ENCODE assay signal across 8 cellular contexts in genomic region chrX:86047174-86047991, GRCh38. TPM values are rescaled to one million over a fixed set of nuclear protein-coding genes. Genes with fewer than 3 reads are reported as not detected.
A peak's percentile ranks its signal among the peaks of the same experiment; 100 is the strongest.
DNase-seq lines count a peak whose midpoint lies in the region; ATAC-seq and TF ChIP-seq lines count a peak whose summit lies in the region.

CHM (minus strand) TSS chrX:86047558; CDS start chrX:86047532, 26 bp downstream.

- POLR2A ChIA-PET in AG04450 (lab: Yijun Ruan, JAX) = no interaction called here

- H3K9me3 Mint-ChIP-seq in endodermal cell = no peaks in the 10 kb centered on the region

- WGBS in endodermal cell (ENCODE audit: insufficient coverage in 1 of 2, insufficient read length in 1 of 2), 2 experiments = 22 to 100% methylated on average over 1 to 28 of the region's 29 CpGs
- 20 to 79% methylated on average over 4 to 10 of the region's 29 CpGs for WGBS in mesodermal cell (ENCODE audit: insufficient coverage in 2 of 2), 2 experiments

- TF ChIP-seq CTCF in AG04450 (IDR thresholded peaks at IDR 0.05; ENCODE audit: low read depth, low read length) = no peak
- no peak for TF ChIP-seq CTCF in endodermal cell (conservative IDR thresholded peaks at IDR 0.05)

- peak; percentile 99 for ATAC-seq in GM19328 (IDR thresholded peaks at IDR 0.05; ENCODE audit: unreplicated experiment)
- peak; percentile 98 for ATAC-seq in HG03520 (IDR thresholded peaks at IDR 0.05; ENCODE audit: unreplicated experiment)

- H3K4me1 ChIP-seq in endodermal cell (ENCODE audit: control insufficient read depth, insufficient read depth, low read length) (no peaks in the 10 kb centered on the region), mesodermal cell (ENCODE audit: control insufficient read depth, insufficient read depth, low read length, poor library complexity, severe bottlenecking) (no peaks in the 10 kb centered on the region)

- H3K9me3 ChIP-seq in AG04450 (ENCODE audit: control insufficient read depth, insufficient read depth, low read length) (no peaks in the 10 kb centered on the region), endodermal cell (ENCODE audit: control insufficient read depth, low read length) (no peaks in the 10 kb centered on the region), mesodermal cell (ENCODE audit: control insufficient read depth, low read length) (no peaks in the 10 kb centered on the region)

- H3K9ac ChIP-seq in endodermal cell (ENCODE audit: extremely low read depth, low read length, poor library complexity, severe bottlenecking) = peak within 1 kb of the TSS; percentile 76

- H3K27ac ChIP-seq in AG04450 (ENCODE audit: low read depth, low read length) (peak within 1 kb of the TSS; percentile 91), endodermal cell (ENCODE audit: low read depth, low read length) (peak within 1 kb of the TSS; percentile 27), mesodermal cell (ENCODE audit: low read depth, low read length, severe bottlenecking) (peak within 1 kb of the TSS; percentile 95)

- H3K36me3 Mint-ChIP-seq in endodermal cell (ENCODE audit: low read depth) = peaks cover 14% of the 10 kb centered on the region

- no peaks in the 10 kb centered on the region for H3K27me3 ChIP-seq in AG04450 (ENCODE audit: control insufficient read depth, insufficient read depth, low read length)
- no peaks in the 10 kb centered on the region for H3K27me3 ChIP-seq in endodermal cell (ENCODE audit: control insufficient read depth, insufficient read depth, low read length, poor library complexity, severe bottlenecking)

- H3K4me3 Mint-ChIP-seq in endodermal cell = no peak within 1 kb of the TSS

- peak within 1 kb of the TSS; percentile 75 for H3K4me3 ChIP-seq in AG04450 (ENCODE audit: low read depth, low read length)
- H3K4me3 ChIP-seq in endodermal cell (ENCODE audit: low read length) = peak within 1 kb of the TSS; percentile 95
- peak within 1 kb of the TSS; percentile 54 for H3K4me3 ChIP-seq in mesodermal cell (ENCODE audit: extremely low read depth, insufficient read depth, low read length, poor library complexity, severe bottlenecking)

- peaks cover 10% of the 10 kb centered on the region for H3K4me1 Mint-ChIP-seq in endodermal cell

- DNase-seq in AG04450 (ENCODE audit: low read depth, low spot score) (peak; percentile 45), endodermal cell (peak; percentile 85), NCI-H2171 treated with DMSO at 0.1 percent for 48 hours (lab: John Stamatoyannopoulos, UW) (no peak)
- peak; percentile 34 for DNase-seq in activated CD4-positive, alpha-beta T cell treated with anti-CD3 and anti-CD28 coated beads, Interleukin-2, amount 50 U/mL, for 1 hour
- peak; percentile 10 to 18 for DNase-seq in stimulated activated CD8-positive, alpha-beta memory T cell treated with anti-CD3 and anti-CD28 coated beads, Interleukin-2, amount 100 ng/mL, for 1 hour (ENCODE audit: low read depth in 2 of 2)

- peaks cover 7% of the 10 kb centered on the region for H3K36me3 ChIP-seq in endodermal cell (ENCODE audit: control insufficient read depth, insufficient read depth, low read length)
- H3K36me3 ChIP-seq in mesodermal cell (ENCODE audit: control insufficient read depth, insufficient read depth, low read length) = peaks cover 7% of the 10 kb centered on the region

- H3K27me3 Mint-ChIP-seq in endodermal cell (ENCODE audit: insufficient read depth) = no peaks in the 10 kb centered on the region

- CTCF ChIA-PET in AG04450 (lab: Charles Lee) = no interaction called here

- H3K27ac Mint-ChIP-seq in endodermal cell = no peak within 1 kb of the TSS

RNA-seq across cellular contexts. Expression of gene CHM, which starts in this region (rescaled TPM):
- 14.7 and 20.6 TPM in 2 replicates for polyA plus RNA-seq in AG04450 (2011; rRNA removed)
- polyA minus RNA-seq in AG04450 (2011; rRNA and poly(A)+ RNA removed) = 10.7 and 18.2 TPM in 2 replicates
- total RNA-seq in endodermal cell = 10 to 100 TPM; 26.0 to 52.8 TPM
- polyA plus RNA-seq in endodermal cell (2013, experiment 1 of 2) = 13.2 TPM
- 16.1 TPM for polyA plus RNA-seq in endodermal cell (2013, experiment 2 of 2)
- 18.7 TPM for polyA plus RNA-seq in mesodermal cell (2013, experiment 1 of 2)
- 18.6 TPM for polyA plus RNA-seq in mesodermal cell (2013, experiment 2 of 2)

Comparison
In these comparisons a context has a peak if more than half of its experiments do, and no peak if none do; other contexts are left out.
1. H3K27ac ChIP-seq: peak in every context shown above with its lines; median percentile 95 in mesodermal cell; 91 in AG04450; 27 in endodermal cell.